24 cellular contexts compared by ENCODE assay signal in the genomic region with DNA sequence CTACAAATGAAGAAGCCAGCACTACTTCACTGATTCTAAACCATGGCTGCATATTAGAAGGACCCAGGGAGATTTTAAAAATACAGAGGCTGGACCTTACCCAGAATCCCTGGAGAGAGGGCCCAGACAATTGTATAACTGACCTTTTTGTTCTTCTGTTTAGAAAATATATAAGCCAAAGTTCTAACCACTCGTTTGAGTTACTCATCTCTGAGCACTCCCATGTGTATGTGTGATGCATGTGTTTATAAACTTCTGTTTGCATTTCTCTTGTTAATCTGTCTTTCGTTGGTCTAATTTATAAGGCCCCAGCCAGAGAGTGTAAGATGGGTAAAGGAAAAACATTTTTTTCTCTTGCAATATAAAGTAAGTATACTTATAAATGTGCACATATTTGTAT.
DNase-seq lines count a peak whose midpoint lies in the region; ATAC-seq and TF ChIP-seq lines count a peak whose summit lies in the region.
"Had no signal": no experiment of that assay in that cellular context is flagged by ENCODE, and none has a peak within 500 bp of the region (broad histone marks: within the 10 kb centered on the region; RNA-seq: fewer than 3 reads in every experiment).

No MANE protein-coding gene starts in this region.

- peak overlapping the region; percentile 1 to 33 for H3K27ac ChIP-seq in breast epithelium
- H3K27ac ChIP-seq in uterus: peak overlapping the region; percentile 70 to 73
- H3K27ac ChIP-seq: 22Rv1, gastrocnemius medialis, prostate gland, upper lobe of right lung had no signal

- no peaks in the 10 kb centered on the region for H3K27me3 ChIP-seq in breast epithelium
- H3K27me3 ChIP-seq in uterus: no peaks in the 10 kb centered on the region
- H3K27me3 ChIP-seq: gastrocnemius medialis, upper lobe of right lung had no signal

- H3K4me1 ChIP-seq in breast epithelium (no peaks in the 10 kb centered on the region), uterus (peaks cover 0 to 8% of the 10 kb centered on the region in 2 donors)
- H3K4me1 ChIP-seq: gastrocnemius medialis, prostate gland, upper lobe of right lung had no signal

- H3K4me3 ChIP-seq in breast epithelium: no peak overlapping the region
- no peak overlapping the region for H3K4me3 ChIP-seq in uterus
- H3K4me3 ChIP-seq: gastrocnemius medialis, mucosa of descending colon, prostate gland, upper lobe of right lung had no signal

- H3K36me3 ChIP-seq in breast epithelium (no peaks in the 10 kb centered on the region), uterus (no peaks in the 10 kb centered on the region)
- H3K36me3 ChIP-seq: gastrocnemius medialis, prostate gland, upper lobe of right lung had no signal

- H3K27ac Mint-ChIP-seq in MCF 10A (ENCODE audit: low read depth, unreplicated experiment): no peak overlapping the region
- H3K27ac Mint-ChIP-seq in mesothelial cell of epicardium: peak overlapping the region; percentile 88
- H3K27ac Mint-ChIP-seq: activated T-cell treated with anti-CD3 and anti-CD28 coated beads, Interleukin-2, amount 50 U/mL, for 24 hours; CD8-positive, alpha-beta T cell; T-helper 1 cell treated with Interleukin-12 subunit alpha and Interleukin-12 subunit beta and Interleukin-4 antibody, amounts not matched to agents 30 μg/mL and 1 μg/mL, for 36 hours had no signal

- no peak for ATAC-seq in HG02798 (IDR thresholded peaks at IDR 0.05; ENCODE audit: poor library complexity, unreplicated experiment)
- ATAC-seq: CD8-positive, alpha-beta T cell; gastrocnemius medialis; left ventricle myocardium superior; mucosa of descending colon; upper lobe of right lung had no signal

- BruUV-seq in MCF 10A (replicated peaks; lab: Mats Ljungman, UMichigan): no TSS peak

- TF ChIP-seq POLR2A in breast epithelium (IDR thresholded peaks at IDR 0.05) (no peak), uterus (IDR thresholded peaks at IDR 0.05) (no peak)

- H3K9me3 ChIP-seq in breast epithelium (no peaks in the 10 kb centered on the region), uterus (no peaks in the 10 kb centered on the region)
- H3K9me3 ChIP-seq: gastrocnemius medialis, mucosa of descending colon, prostate gland, upper lobe of right lung had no signal

- POLR2A ChIA-PET in MCF 10A (lab: Yijun Ruan, JAX): interaction anchor here (1.7 kb wide), 1 partner anchor 17 kb away, joined by 6 read pairs; no protein-coding TSS in a partner anchor

- H3K4me1 Mint-ChIP-seq in MCF 10A (ENCODE audit: insufficient read depth, unreplicated experiment): peaks cover 7% of the 10 kb centered on the region
- H3K4me1 Mint-ChIP-seq in mesothelial cell of epicardium: peaks cover 18% of the 10 kb centered on the region

- DNase-seq in breast epithelium (ENCODE audit: low spot score in 2 of 2) (no peak), MCF 10A (ENCODE audit: unreplicated experiment) (no peak), fibroblast of gingiva (ENCODE audit: low read depth) (peak; percentile 46), mesothelial cell of epicardium (ENCODE audit: low spot score in 2 of 2, unreplicated experiment in 2 of 2) (no peak), uterus (no peak), cerebellar nuclear complex (lab: John Stamatoyannopoulos, UW) (no peak), NCI-H128 (lab: John Stamatoyannopoulos, UW; ENCODE audit: unreplicated experiment) (no peak)
- DNase-seq: activated CD4-positive, alpha-beta T cell treated with anti-CD3 and anti-CD28 coated beads for 1 hour; activated T-cell treated with anti-CD3 and anti-CD28 coated beads, Interleukin-2, amount 50 U/mL, for 24 hours; CD8-positive, alpha-beta T cell; DMS153; gastrocnemius medialis; Karpas-422; left ventricle myocardium superior; mucosa of descending colon; NCI-H1048; NCI-H187 treated with DMSO at 0.1 percent for 48 hours; NCI-H526; stimulated activated CD4-positive, alpha-beta T cell treated with anti-CD3 and anti-CD28 coated beads, Interleukin-2, amount 100 ng/mL, for 24 hours; upper lobe of right lung had no signal

- H3K9me3 Mint-ChIP-seq in MCF 10A (ENCODE audit: unreplicated experiment) (no peaks in the 10 kb centered on the region), mesothelial cell of epicardium (no peaks in the 10 kb centered on the region)
- H3K9me3 Mint-ChIP-seq: activated T-cell treated with anti-CD3 and anti-CD28 coated beads, Interleukin-2, amount 50 U/mL, for 24 hours; CD8-positive, alpha-beta T cell; T-helper 1 cell treated with Interleukin-12 subunit alpha and Interleukin-12 subunit beta and Interleukin-4 antibody, amounts not matched to agents 30 μg/mL and 1 μg/mL, for 36 hours had no signal

- TF ChIP-seq CTCF in breast epithelium (IDR thresholded peaks at IDR 0.05): no peak
- no peak for TF ChIP-seq CTCF in MCF 10A (IDR thresholded peaks at IDR 0.05; ENCODE audit: unreplicated experiment)
- TF ChIP-seq CTCF in mesothelial cell of epicardium (IDR thresholded peaks at IDR 0.05; ENCODE audit: unreplicated experiment): no peak
- no peak for TF ChIP-seq CTCF in uterus (IDR thresholded peaks at IDR 0.05)

- H3K36me3 Mint-ChIP-seq in MCF 10A (ENCODE audit: insufficient read depth, unreplicated experiment) (no peaks in the 10 kb centered on the region), mesothelial cell of epicardium (no peaks in the 10 kb centered on the region)
- H3K36me3 Mint-ChIP-seq: CD8-positive, alpha-beta T cell had no signal

- CTCF ChIA-PET in MCF 10A (lab: Yijun Ruan, JAX): interaction anchor here (0.6 kb wide), 1 partner anchor 1606 kb away, joined by 4 read pairs; no protein-coding TSS in a partner anchor

- H3K4me3 Mint-ChIP-seq in MCF 10A (ENCODE audit: unreplicated experiment) (no peak overlapping the region), mesothelial cell of epicardium (no peak overlapping the region)
- H3K4me3 Mint-ChIP-seq: activated T-cell treated with anti-CD3 and anti-CD28 coated beads, Interleukin-2, amount 50 U/mL, for 24 hours; CD8-positive, alpha-beta T cell; T-helper 1 cell treated with Interleukin-12 subunit alpha and Interleukin-12 subunit beta and Interleukin-4 antibody, amounts not matched to agents 30 μg/mL and 1 μg/mL, for 36 hours had no signal

- H3K27me3 Mint-ChIP-seq in MCF 10A (ENCODE audit: insufficient read depth, unreplicated experiment): no peaks in the 10 kb centered on the region
- H3K27me3 Mint-ChIP-seq in mesothelial cell of epicardium (ENCODE audit: low read depth): no peaks in the 10 kb centered on the region
- H3K27me3 Mint-ChIP-seq: activated T-cell treated with anti-CD3 and anti-CD28 coated beads, Interleukin-2, amount 50 U/mL, for 24 hours had no signal

- intact Hi-C loops in breast epithelium (cut with DNase I; ENCODE audit: low total_unique reads): no loop called here
- intact Hi-C loops in MCF 10A (cut with micrococcal nuclease): no loop called here
- intact Hi-C loops in uterus (cut with DNase I; ENCODE audit: low total_unique reads): no loop called here
